1 cellular context compared by ENCODE assay signal in the genomic region with DNA sequence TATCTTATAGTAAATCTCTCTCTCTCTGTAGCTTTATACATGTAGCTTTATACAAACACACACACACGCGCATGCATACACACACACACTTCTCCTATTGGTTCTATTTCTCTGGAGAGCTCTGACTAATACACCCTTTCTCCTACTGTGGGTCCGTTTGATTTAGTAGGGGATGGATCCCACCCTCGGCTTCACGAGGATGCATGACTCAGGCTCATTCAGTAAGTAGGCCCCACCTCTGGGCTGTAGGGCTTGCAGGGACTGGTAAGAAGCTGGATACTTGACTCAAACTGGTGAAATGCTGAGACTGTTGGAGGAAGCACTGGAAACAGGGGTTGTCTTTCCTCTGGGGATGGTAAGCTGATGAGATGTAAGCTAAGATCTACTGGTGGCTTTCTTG.
TF ChIP-seq lines count a peak whose summit lies in the region.

No MANE protein-coding gene starts in this region.

TF ChIP-seq in IMR-90, 13 proteins besides CTCF, POLR2A, EP300 and RAD21 (continued from another document):
- TF ChIP-seq CHD1 (IDR thresholded peaks at IDR 0.05; ENCODE audit: low read depth, low read length): no peak
- TF ChIP-seq RCOR1 (IDR thresholded peaks at IDR 0.05; ENCODE audit: insufficient replicate concordance, low read length): no peak
- TF ChIP-seq, protein P1, sequence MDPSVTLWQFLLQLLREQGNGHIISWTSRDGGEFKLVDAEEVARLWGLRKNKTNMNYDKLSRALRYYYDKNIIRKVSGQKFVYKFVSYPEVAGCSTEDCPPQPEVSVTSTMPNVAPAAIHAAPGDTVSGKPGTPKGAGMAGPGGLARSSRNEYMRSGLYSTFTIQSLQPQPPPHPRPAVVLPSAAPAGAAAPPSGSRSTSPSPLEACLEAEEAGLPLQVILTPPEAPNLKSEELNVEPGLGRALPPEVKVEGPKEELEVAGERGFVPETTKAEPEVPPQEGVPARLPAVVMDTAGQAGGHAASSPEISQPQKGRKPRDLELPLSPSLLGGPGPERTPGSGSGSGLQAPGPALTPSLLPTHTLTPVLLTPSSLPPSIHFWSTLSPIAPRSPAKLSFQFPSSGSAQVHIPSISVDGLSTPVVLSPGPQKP (IDR thresholded peaks at IDR 0.05; ENCODE audit: borderline replicate concordance, low read depth, low read length): no peak
- no peak for TF ChIP-seq BHLHE40 (IDR thresholded peaks at IDR 0.05; ENCODE audit: low read depth, low read length)
- TF ChIP-seq CEBPB (IDR thresholded peaks at IDR 0.05; ENCODE audit: low read depth, low read length): no peak
- no peak for TF ChIP-seq MAFK (IDR thresholded peaks at IDR 0.05; ENCODE audit: low read depth, low read length)
- no peak for TF ChIP-seq FOS (IDR thresholded peaks at IDR 0.05; ENCODE audit: low read depth, low read length)
- TF ChIP-seq NFE2L2 (IDR thresholded peaks at IDR 0.05; ENCODE audit: low read depth, low read length): no peak
- no peak for TF ChIP-seq RFX5 (IDR thresholded peaks at IDR 0.05; ENCODE audit: low read depth, low read length)
- no peak for TF ChIP-seq MXI1 (IDR thresholded peaks at IDR 0.05; ENCODE audit: borderline replicate concordance, low read depth, low read length)
TF ChIP-seq in IMR-90: peak in this region for 0.
